ENCODE assay signal across 9 cellular contexts in genomic region chr2:136058951-136059530, GRCh38. TPM values are rescaled to one million over a fixed set of nuclear protein-coding genes. Genes with fewer than 3 reads are reported as not detected.
DNase-seq lines count a peak whose midpoint lies in the region; ATAC-seq, FAIRE-seq and TF ChIP-seq lines count a peak whose summit lies in the region.
"Had no signal": no experiment of that assay in that cellular context is flagged by ENCODE, and none has a peak within 500 bp of the region (broad histone marks: within the 10 kb centered on the region; RNA-seq: fewer than 3 reads in every experiment).

No MANE protein-coding gene starts in this region.

- H3K27me3 ChIP-seq in GM06990 (replicated peaks; ENCODE audit: control insufficient read depth, insufficient read depth, low read length), result no peaks in the 10 kb centered on the region
- H3K27me3 ChIP-seq in mesenchymal stem cell (ENCODE audit: control insufficient read depth in 1 of 2, insufficient read depth in 1 of 2, low read length in 2 of 2), result peaks cover 12 to 16% of the 10 kb centered on the region in 2 experiments

- H3K4me3 ChIP-seq in GM06990 (replicated peaks; ENCODE audit: low read depth, low read length) (no peak overlapping the region), mesenchymal stem cell (ENCODE audit: insufficient read depth in 1 of 2, low read depth in 1 of 2, low read length in 2 of 2) (no peak overlapping the region)

- no peak overlapping the region for H3K14ac ChIP-seq in mesenchymal stem cell (ENCODE audit: low read length in 2 of 2)

- no peak overlapping the region for H2AFZ ChIP-seq in mesenchymal stem cell (ENCODE audit: low read depth, low read length)

- H3K4me2 ChIP-seq in mesenchymal stem cell (ENCODE audit: low read length, poor library complexity, severe bottlenecking), result no peak overlapping the region

- no peak overlapping the region for H2AK5ac ChIP-seq in mesenchymal stem cell (ENCODE audit: low read length, severe bottlenecking)

- H3K4ac ChIP-seq in mesenchymal stem cell (ENCODE audit: low read depth in 1 of 2, low read length in 2 of 2), result no peak overlapping the region

- H3K9me3 ChIP-seq in mesenchymal stem cell (ENCODE audit: control insufficient read depth, low read length), result no peaks in the 10 kb centered on the region

- no peak overlapping the region for H2BK12ac ChIP-seq in mesenchymal stem cell (ENCODE audit: low read length in 2 of 2)

- peak; percentile 71 for DNase-seq in GM06990 (ENCODE audit: extremely low read depth, insufficient read length)
- DNase-seq in GM19239 (ENCODE audit: insufficient read length, low spot score), result no peak
- peak; percentile 24 for DNase-seq in NOMO-1 treated with DMSO at 0.1 percent for 48 hours (lab: John Stamatoyannopoulos, UW; ENCODE audit: unreplicated experiment)
- no peak for DNase-seq in mesenchymal stem cell
- no peak for DNase-seq in dermis blood vessel endothelial cell
- no peak for DNase-seq in stimulated activated naive CD4-positive, alpha-beta T cell treated with Interleukin-2 at 50 U/mL for 16 hours (lab: John Stamatoyannopoulos, UW)
- no peak for DNase-seq in globus pallidus (ENCODE audit: low spot score)
- DNase-seq: NCI-H526 treated with DMSO at 0.1 percent for 48 hours had no signal

- H4K8ac ChIP-seq in mesenchymal stem cell (ENCODE audit: low read length), result no peak overlapping the region

- no peak overlapping the region for H3K23ac ChIP-seq in mesenchymal stem cell (ENCODE audit: low read length in 2 of 2)

- no peak overlapping the region for H3K18ac ChIP-seq in mesenchymal stem cell (ENCODE audit: low read depth in 1 of 2, low read length in 2 of 2)

- H3K9ac ChIP-seq in mesenchymal stem cell (ENCODE audit: low read length), result no peak overlapping the region

- peak; percentile 50 for ATAC-seq in HG02885 (IDR thresholded peaks at IDR 0.05; ENCODE audit: poor library complexity, unreplicated experiment)

- no peak overlapping the region for H4K91ac ChIP-seq in mesenchymal stem cell (ENCODE audit: low read length)

- H3K79me1 ChIP-seq in mesenchymal stem cell (replicated peaks; ENCODE audit: low read length, poor library complexity, severe bottlenecking), result no peaks in the 10 kb centered on the region

- no CpG with 5 or more reads among the region's 1 CpG for WGBS in mesenchymal stem cell

- H2BK5ac ChIP-seq in mesenchymal stem cell (ENCODE audit: low read depth, low read length, poor library complexity, severe bottlenecking), result no peak overlapping the region

- H3K36me3 ChIP-seq in GM06990 (ENCODE audit: control insufficient read depth, insufficient read depth, low read length) (no peaks in the 10 kb centered on the region), mesenchymal stem cell (ENCODE audit: control insufficient read depth in 1 of 2, insufficient read depth in 2 of 2, low read depth in 1 of 2, low read length in 2 of 2) (no peaks in the 10 kb centered on the region)

- no peaks in the 10 kb centered on the region for H3K4me1 ChIP-seq in mesenchymal stem cell (ENCODE audit: control insufficient read depth, insufficient read depth, low read depth, low read length)

- no peak for TF ChIP-seq CTCF in GM06990 (IDR thresholded peaks at IDR 0.05; ENCODE audit: insufficient read depth, low read length, poor library complexity, severe bottlenecking)

- FAIRE-seq in GM19239 (lab: Jason Lieb, UNC), result peak; percentile 94

- H2BK15ac ChIP-seq in mesenchymal stem cell (ENCODE audit: low read depth, poor library complexity, severe bottlenecking), result no peak overlapping the region

- H3K27ac ChIP-seq in mesenchymal stem cell (ENCODE audit: low read length, poor library complexity, severe bottlenecking), result no peak overlapping the region

- H2BK120ac ChIP-seq in mesenchymal stem cell (ENCODE audit: low read depth, low read length), result no peak overlapping the region

RNA-seq across cellular contexts. Expression of gene CXCR4, which starts 58.9 kb away (rescaled TPM):
- polyA plus RNA-seq in mesenchymal stem cell (2013, experiment 1 of 2), result not detected
- not detected for polyA plus RNA-seq in mesenchymal stem cell (2013, experiment 2 of 2)
- total RNA-seq in dermis blood vessel endothelial cell, result 57.4 and 188 TPM in 2 replicates

Comparison
In these comparisons a context has a peak if more than half of its experiments do, and no peak if none do; other contexts are left out.
1. DNase-seq: peak in GM06990 (single experiment) and NOMO-1 treated with DMSO at 0.1 percent for 48 hours (single experiment); none in GM19239 (single experiment), mesenchymal stem cell (single experiment), dermis blood vessel endothelial cell (single experiment), stimulated activated naive CD4-positive, alpha-beta T cell treated with Interleukin-2 at 50 U/mL for 16 hours (single experiment) and globus pallidus (single experiment).